1 cellular context compared by ENCODE assay signal in the genomic region with DNA sequence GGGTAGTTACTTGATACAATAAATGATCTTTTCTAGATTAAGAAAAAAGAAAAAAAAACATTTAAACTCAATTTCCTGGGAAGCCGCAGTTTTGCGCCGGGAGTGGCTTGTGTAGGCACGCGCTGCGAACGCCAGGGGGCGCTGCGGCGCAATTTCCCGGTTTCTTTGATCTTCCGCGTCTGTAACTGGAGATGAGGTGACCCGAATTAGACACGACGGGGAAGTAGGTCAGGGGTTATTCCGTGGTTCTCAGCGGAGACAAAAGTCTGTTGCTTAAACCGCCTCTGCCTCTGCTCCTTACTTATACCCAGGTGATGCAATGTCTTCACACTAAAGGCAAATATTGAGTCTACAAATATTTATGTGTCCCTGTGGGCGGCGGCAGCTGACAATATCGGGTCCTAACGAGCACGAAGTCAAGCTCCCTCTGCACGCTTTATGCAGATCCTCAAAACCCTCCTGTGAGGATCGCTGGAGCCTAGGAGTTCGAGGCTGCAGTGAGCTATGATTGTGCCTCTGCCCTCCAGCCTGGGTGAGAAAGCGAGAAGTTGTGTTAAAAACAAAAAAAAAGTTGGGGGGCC.
A peak's percentile ranks its signal among the peaks of the same experiment; 100 is the strongest.
TF ChIP-seq lines count a peak whose summit lies in the region.

No MANE protein-coding gene starts in this region.

TF ChIP-seq in HepG2, 621 proteins besides CTCF, POLR2A, EP300 and RAD21 (continued from another document and continues in another):
- TF ChIP-seq, protein P1, sequence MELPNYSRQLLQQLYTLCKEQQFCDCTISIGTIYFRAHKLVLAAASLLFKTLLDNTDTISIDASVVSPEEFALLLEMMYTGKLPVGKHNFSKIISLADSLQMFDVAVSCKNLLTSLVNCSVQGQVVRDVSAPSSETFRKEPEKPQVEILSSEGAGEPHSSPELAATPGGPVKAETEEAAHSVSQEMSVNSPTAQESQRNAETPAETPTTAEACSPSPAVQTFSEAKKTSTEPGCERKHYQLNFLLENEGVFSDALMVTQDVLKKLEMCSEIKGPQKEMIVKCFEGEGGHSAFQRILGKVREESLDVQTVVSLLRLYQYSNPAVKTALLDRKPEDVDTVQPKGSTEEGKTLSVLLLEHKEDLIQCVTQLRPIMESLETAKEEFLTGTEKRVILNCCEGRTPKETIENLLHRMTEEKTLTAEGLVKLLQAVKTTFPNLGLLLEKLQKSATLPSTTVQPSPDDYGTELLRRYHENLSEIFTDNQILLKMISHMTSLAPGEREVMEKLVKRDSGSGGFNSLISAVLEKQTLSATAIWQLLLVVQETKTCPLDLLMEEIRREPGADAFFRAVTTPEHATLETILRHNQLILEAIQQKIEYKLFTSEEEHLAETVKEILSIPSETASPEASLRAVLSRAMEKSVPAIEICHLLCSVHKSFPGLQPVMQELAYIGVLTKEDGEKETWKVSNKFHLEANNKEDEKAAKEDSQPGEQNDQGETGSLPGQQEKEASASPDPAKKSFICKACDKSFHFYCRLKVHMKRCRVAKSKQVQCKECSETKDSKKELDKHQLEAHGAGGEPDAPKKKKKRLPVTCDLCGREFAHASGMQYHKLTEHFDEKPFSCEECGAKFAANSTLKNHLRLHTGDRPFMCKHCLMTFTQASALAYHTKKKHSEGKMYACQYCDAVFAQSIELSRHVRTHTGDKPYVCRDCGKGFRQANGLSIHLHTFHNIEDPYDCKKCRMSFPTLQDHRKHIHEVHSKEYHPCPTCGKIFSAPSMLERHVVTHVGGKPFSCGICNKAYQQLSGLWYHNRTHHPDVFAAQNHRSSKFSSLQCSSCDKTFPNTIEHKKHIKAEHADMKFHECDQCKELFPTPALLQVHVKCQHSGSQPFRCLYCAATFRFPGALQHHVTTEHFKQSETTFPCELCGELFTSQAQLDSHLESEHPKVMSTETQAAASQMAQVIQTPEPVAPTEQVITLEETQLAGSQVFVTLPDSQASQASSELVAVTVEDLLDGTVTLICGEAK (IDR thresholded peaks at IDR 0.05): no peak
- TF ChIP-seq, protein P1 (CRISPR knock-in tag; IDR thresholded peaks at IDR 0.05): peak; percentile 67; the same call in 1 of the 2 replicates
- TF ChIP-seq ZNF776 (CRISPR knock-in tag; IDR thresholded peaks at IDR 0.05) (no peak), ZBTB38 (CRISPR knock-in tag; IDR thresholded peaks at IDR 0.05) (no peak), ZKSCAN5 (CRISPR knock-in tag; IDR thresholded peaks at IDR 0.05) (no peak), NFATC3 (CRISPR knock-in tag; IDR thresholded peaks at IDR 0.05) (no peak), ZNF557 (CRISPR knock-in tag; IDR thresholded peaks at IDR 0.05) (no peak), TEAD2 (CRISPR knock-in tag; IDR thresholded peaks at IDR 0.05) (no peak), ZFAT (CRISPR knock-in tag; conservative IDR thresholded peaks at IDR 0.05) (no peak), POLR2AphosphoS5 (IDR thresholded peaks at IDR 0.05; ENCODE audit: low read depth, low read length) (no peak), GPN1 (CRISPR knock-in tag; IDR thresholded peaks at IDR 0.05; ENCODE audit: borderline replicate concordance) (no peak), ZBTB3 (CRISPR knock-in tag; IDR thresholded peaks at IDR 0.05; ENCODE audit: borderline replicate concordance, low read depth) (0 out of 2 replicates have a peak, but pooled peaks have one; percentile 55), NCOA5 (CRISPR knock-in tag; IDR thresholded peaks at IDR 0.05) (no peak), IKZF1 (IDR thresholded peaks at IDR 0.05) (no peak), ZNF678 (CRISPR knock-in tag; IDR thresholded peaks at IDR 0.05) (no peak), MBD4 (IDR thresholded peaks at IDR 0.05; ENCODE audit: borderline replicate concordance, low read length) (no peak), ZNF629 (CRISPR knock-in tag; conservative IDR thresholded peaks at IDR 0.05) (no peak), SIN3A (IDR thresholded peaks at IDR 0.05; ENCODE audit: borderline replicate concordance, low read depth, low read length) (no peak), SMAD1 (CRISPR knock-in tag; IDR thresholded peaks at IDR 0.05; ENCODE audit: borderline replicate concordance, low read depth) (no peak), IKZF4 (CRISPR knock-in tag; IDR thresholded peaks at IDR 0.05; ENCODE audit: borderline replicate concordance, low read depth, not compliant biosample characterization) (no peak), KDM2A (CRISPR knock-in tag; IDR thresholded peaks at IDR 0.05; ENCODE audit: borderline replicate concordance, low read depth) (peak; percentile 98), MATR3 (CRISPR knock-in tag; IDR thresholded peaks at IDR 0.05) (no peak), XBP1 (CRISPR knock-in tag; IDR thresholded peaks at IDR 0.05) (no peak), ZFX (CRISPR knock-in tag; IDR thresholded peaks at IDR 0.05; ENCODE audit: low read depth) (no peak), FOXC1 (CRISPR knock-in tag; IDR thresholded peaks at IDR 0.05; ENCODE audit: borderline replicate concordance) (0 out of 2 replicates have a peak, but pooled peaks have one; percentile 69), ZNF292 (CRISPR knock-in tag; IDR thresholded peaks at IDR 0.05; ENCODE audit: borderline replicate concordance, low read depth) (peak; percentile 70; the same call in 1 of the 2 replicates), ZNF780A (CRISPR knock-in tag; IDR thresholded peaks at IDR 0.05) (0 out of 2 replicates have a peak, but pooled peaks have one; percentile 31), ARID2 (CRISPR knock-in tag; IDR thresholded peaks at IDR 0.05; ENCODE audit: borderline replicate concordance) (peak; percentile 51; the same call in 1 of the 2 replicates), ARNT (IDR thresholded peaks at IDR 0.05) (no peak)
- TF ChIP-seq, protein P2, sequence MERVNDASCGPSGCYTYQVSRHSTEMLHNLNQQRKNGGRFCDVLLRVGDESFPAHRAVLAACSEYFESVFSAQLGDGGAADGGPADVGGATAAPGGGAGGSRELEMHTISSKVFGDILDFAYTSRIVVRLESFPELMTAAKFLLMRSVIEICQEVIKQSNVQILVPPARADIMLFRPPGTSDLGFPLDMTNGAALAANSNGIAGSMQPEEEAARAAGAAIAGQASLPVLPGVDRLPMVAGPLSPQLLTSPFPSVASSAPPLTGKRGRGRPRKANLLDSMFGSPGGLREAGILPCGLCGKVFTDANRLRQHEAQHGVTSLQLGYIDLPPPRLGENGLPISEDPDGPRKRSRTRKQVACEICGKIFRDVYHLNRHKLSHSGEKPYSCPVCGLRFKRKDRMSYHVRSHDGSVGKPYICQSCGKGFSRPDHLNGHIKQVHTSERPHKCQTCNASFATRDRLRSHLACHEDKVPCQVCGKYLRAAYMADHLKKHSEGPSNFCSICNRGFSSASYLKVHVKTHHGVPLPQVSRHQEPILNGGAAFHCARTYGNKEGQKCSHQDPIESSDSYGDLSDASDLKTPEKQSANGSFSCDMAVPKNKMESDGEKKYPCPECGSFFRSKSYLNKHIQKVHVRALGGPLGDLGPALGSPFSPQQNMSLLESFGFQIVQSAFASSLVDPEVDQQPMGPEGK (CRISPR knock-in tag; IDR thresholded peaks at IDR 0.05): peak; percentile 74
- TF ChIP-seq, protein P3, sequence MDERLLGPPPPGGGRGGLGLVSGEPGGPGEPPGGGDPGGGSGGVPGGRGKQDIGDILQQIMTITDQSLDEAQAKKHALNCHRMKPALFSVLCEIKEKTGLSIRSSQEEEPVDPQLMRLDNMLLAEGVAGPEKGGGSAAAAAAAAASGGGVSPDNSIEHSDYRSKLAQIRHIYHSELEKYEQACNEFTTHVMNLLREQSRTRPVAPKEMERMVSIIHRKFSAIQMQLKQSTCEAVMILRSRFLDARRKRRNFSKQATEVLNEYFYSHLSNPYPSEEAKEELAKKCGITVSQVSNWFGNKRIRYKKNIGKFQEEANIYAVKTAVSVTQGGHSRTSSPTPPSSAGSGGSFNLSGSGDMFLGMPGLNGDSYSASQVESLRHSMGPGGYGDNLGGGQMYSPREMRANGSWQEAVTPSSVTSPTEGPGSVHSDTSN (CRISPR knock-in tag; IDR thresholded peaks at IDR 0.05): no peak
- TF ChIP-seq, protein P4, sequence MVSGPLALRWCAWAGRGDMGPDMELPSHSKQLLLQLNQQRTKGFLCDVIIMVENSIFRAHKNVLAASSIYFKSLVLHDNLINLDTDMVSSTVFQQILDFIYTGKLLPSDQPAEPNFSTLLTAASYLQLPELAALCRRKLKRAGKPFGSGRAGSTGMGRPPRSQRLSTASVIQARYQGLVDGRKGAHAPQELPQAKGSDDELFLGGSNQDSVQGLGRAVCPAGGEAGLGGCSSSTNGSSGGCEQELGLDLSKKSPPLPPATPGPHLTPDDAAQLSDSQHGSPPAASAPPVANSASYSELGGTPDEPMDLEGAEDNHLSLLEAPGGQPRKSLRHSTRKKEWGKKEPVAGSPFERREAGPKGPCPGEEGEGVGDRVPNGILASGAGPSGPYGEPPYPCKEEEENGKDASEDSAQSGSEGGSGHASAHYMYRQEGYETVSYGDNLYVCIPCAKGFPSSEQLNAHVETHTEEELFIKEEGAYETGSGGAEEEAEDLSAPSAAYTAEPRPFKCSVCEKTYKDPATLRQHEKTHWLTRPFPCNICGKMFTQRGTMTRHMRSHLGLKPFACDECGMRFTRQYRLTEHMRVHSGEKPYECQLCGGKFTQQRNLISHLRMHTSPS (CRISPR knock-in tag; IDR thresholded peaks at IDR 0.05; ENCODE audit: low read depth): no peak
- TF ChIP-seq, protein P5, sequence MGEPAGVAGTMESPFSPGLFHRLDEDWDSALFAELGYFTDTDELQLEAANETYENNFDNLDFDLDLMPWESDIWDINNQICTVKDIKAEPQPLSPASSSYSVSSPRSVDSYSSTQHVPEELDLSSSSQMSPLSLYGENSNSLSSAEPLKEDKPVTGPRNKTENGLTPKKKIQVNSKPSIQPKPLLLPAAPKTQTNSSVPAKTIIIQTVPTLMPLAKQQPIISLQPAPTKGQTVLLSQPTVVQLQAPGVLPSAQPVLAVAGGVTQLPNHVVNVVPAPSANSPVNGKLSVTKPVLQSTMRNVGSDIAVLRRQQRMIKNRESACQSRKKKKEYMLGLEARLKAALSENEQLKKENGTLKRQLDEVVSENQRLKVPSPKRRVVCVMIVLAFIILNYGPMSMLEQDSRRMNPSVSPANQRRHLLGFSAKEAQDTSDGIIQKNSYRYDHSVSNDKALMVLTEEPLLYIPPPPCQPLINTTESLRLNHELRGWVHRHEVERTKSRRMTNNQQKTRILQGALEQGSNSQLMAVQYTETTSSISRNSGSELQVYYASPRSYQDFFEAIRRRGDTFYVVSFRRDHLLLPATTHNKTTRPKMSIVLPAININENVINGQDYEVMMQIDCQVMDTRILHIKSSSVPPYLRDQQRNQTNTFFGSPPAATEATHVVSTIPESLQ (CRISPR knock-in tag; conservative IDR thresholded peaks at IDR 0.05): no peak
- TF ChIP-seq, protein P6, sequence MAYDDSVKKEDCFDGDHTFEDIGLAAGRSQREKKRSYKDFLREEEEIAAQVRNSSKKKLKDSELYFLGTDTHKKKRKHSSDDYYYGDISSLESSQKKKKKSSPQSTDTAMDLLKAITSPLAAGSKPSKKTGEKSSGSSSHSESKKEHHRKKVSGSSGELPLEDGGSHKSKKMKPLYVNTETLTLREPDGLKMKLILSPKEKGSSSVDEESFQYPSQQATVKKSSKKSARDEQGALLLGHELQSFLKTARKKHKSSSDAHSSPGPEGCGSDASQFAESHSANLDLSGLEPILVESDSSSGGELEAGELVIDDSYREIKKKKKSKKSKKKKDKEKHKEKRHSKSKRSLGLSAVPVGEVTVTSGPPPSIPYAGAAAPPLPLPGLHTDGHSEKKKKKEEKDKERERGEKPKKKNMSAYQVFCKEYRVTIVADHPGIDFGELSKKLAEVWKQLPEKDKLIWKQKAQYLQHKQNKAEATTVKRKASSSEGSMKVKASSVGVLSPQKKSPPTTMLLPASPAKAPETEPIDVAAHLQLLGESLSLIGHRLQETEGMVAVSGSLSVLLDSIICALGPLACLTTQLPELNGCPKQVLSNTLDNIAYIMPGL (CRISPR knock-in tag; IDR thresholded peaks at IDR 0.05; ENCODE audit: borderline replicate concordance in 1 of 2, low read depth in 1 of 2): peak; percentile 54 to 65; a peak in 2 of 4 replicates
